8 cellular contexts compared by ENCODE assay signal in the genomic region with DNA sequence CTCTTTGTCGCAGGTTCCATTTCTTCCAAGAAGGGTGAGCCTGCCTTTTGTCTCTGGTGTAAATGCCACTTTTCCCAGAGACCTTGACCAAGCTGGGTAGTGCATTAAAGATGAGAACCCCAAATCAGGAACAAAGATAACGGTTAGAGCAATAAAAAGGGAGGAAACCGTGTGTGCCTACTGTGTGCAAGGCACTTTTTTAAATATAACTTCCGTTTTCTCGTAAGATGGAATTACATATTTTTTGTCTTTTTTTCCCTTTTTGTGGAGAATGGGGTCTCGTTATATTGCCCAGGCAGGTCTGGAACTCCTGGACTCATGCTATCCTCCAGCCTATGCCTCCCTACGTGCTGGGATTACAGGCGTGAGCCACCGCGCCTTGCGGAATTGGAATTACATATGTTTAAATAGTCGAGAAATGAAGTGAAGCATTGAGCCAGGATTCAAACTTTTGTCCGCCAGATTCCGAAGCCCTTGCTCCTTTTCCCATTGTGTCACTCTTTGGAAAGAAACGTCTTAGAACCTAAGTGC. TPM values are rescaled to one million over a fixed set of nuclear protein-coding genes. Genes with fewer than 3 reads are reported as not detected.
DNase-seq lines count a peak whose midpoint lies in the region; ATAC-seq, FAIRE-seq and TF ChIP-seq lines count a peak whose summit lies in the region.

No MANE protein-coding gene starts in this region.

- H3K4me2 ChIP-seq in K562 (ENCODE audit: insufficient read depth, low read length) (peak overlapping the region; percentile 70), mesendoderm (ENCODE audit: low read length) (peak overlapping the region; percentile 4)

- H3K36me3 ChIP-seq in K562 (ENCODE audit: control insufficient read depth, insufficient read depth, low read length) (peaks cover 7% of the 10 kb centered on the region; the same call in 2 of the 3 replicates), mesendoderm (ENCODE audit: control insufficient read depth, insufficient read depth, low read length) (no peaks in the 10 kb centered on the region), vagina (peaks cover 0 to 4% of the 10 kb centered on the region in 2 donors)

- H3K27me3 ChIP-seq in K562 (ENCODE audit: control insufficient read depth in 2 of 2, insufficient read depth in 2 of 2, low read length in 2 of 2): no peaks in the 10 kb centered on the region
- no peaks in the 10 kb centered on the region for H3K27me3 ChIP-seq in mesendoderm (ENCODE audit: insufficient read depth, low read length, poor library complexity)
- no peaks in the 10 kb centered on the region for H3K27me3 ChIP-seq in vagina

- no peak overlapping the region for H3K4ac ChIP-seq in mesendoderm (ENCODE audit: low read depth, low read length)

- H2BK5ac ChIP-seq in mesendoderm (ENCODE audit: low read length): no peak overlapping the region

- H3K9ac ChIP-seq in K562 (ENCODE audit: insufficient read depth in 1 of 2, low read depth in 2 of 2, low read length in 2 of 2) (peak overlapping the region; percentile 33 to 48; a peak in 2 of 4 replicates), mesendoderm (ENCODE audit: low read length) (peak overlapping the region; percentile 69)

- WGBS in K562 (ENCODE audit: insufficient coverage, low coverage, missing lambda C conversion rate): 47% methylated on average over 15 of the region's 15 CpGs
- WGBS in mesendoderm (ENCODE audit: extremely low coverage, insufficient coverage, low lambda C conversion rate): no CpG with 5 or more reads among the region's 15 CpGs

- peak overlapping the region; percentile 82 for H2AFZ ChIP-seq in K562 (ENCODE audit: low read depth, low read length)

- intact Hi-C loops in Right ventricle myocardium superior (cut with DNase I) (loop anchor here (2.0 kb wide), 2 partner anchors 33 to 105 kb away; a partner anchor contains a TSS), left cardiac atrium (cut with DNase I) (loop anchor here in 1 of 2 donors (5.0 kb wide), 1 partner anchor 36 kb away; a partner anchor contains a TSS), K562 (cut with micrococcal nuclease) (loop anchor here (1.0 to 10.0 kb wide), 6 partner anchors 17 to 179 kb away; a partner anchor contains a TSS), vagina (cut with DNase I) (loop anchor here (2.0 to 10.0 kb wide), 2 partner anchors 31 to 99 kb away; a partner anchor contains a TSS)

- H3K4me3 ChIP-seq in K562 (peak overlapping the region; percentile 2; the same call in 1 of the 2 replicates), mesendoderm (ENCODE audit: low read length) (no peak overlapping the region), vagina (peak overlapping the region; percentile 15 to 69)

- H3K79me2 ChIP-seq in K562 (ENCODE audit: control insufficient read depth, insufficient read depth, low read length) (peaks cover 45% of the 10 kb centered on the region), mesendoderm (ENCODE audit: control insufficient read depth, insufficient read depth, low read length) (peaks cover 10% of the 10 kb centered on the region)

- no peak for FAIRE-seq in K562 (lab: Jason Lieb, UNC)

- TF ChIP-seq CTCF in K562 (IDR thresholded peaks at IDR 0.05 in 2 of 3, conservative IDR thresholded peaks at IDR 0.05 in 1 of 3; ENCODE audit: insufficient read depth in 2 of 3, low read depth in 1 of 3, low read length in 3 of 3): no peak
- TF ChIP-seq CTCF in vagina (IDR thresholded peaks at IDR 0.05): no peak

- no peaks in the 10 kb centered on the region for H3K9me1 ChIP-seq in K562 (ENCODE audit: control insufficient read depth, insufficient read depth, low read length)

- H4K20me1 ChIP-seq in K562 (replicated peaks; ENCODE audit: control insufficient read depth, insufficient read depth, low read length): no peaks in the 10 kb centered on the region

- TF ChIP-seq POLR2A in K562 (conservative IDR thresholded peaks at IDR 0.05) (no peak), vagina (IDR thresholded peaks at IDR 0.05) (no peak)

- peaks cover 21 to 31% of the 10 kb centered on the region in 2 experiments; a peak in 4 of 5 replicates for H3K4me1 ChIP-seq in K562 (replicated peaks in 1 of 2; ENCODE audit: control insufficient read depth in 2 of 2, insufficient read depth in 2 of 2, low read length in 2 of 2)
- H3K4me1 ChIP-seq in mesendoderm (ENCODE audit: control insufficient read depth, low read depth, low read length): no peaks in the 10 kb centered on the region
- peaks cover 54% of the 10 kb centered on the region for H3K4me1 ChIP-seq in vagina

- H3K79me1 ChIP-seq in mesendoderm (ENCODE audit: low read length): no peaks in the 10 kb centered on the region

- no peak overlapping the region for H2AK5ac ChIP-seq in mesendoderm (ENCODE audit: low read length)

- no peak overlapping the region for H3K23ac ChIP-seq in mesendoderm (ENCODE audit: low read length)

- CTCF ChIA-PET in K562 (lab: Yijun Ruan, JAX; ENCODE audit: low intra/inter-chr PET ratio): interaction anchor here (0.6 to 2.8 kb wide), 9 partner anchors 17 to 105 kb away, joined by 3 to 31 read pairs (median 4); a partner anchor contains a TSS

- H2BK15ac ChIP-seq in mesendoderm (replicated peaks; ENCODE audit: low read depth): no peak overlapping the region

- H3K9me3 ChIP-seq in K562 (replicated peaks; ENCODE audit: control insufficient read depth, insufficient read depth, low read depth, low read length) (no peaks in the 10 kb centered on the region), vagina (no peaks in the 10 kb centered on the region)

- POLR2A ChIA-PET in K562 (lab: Yijun Ruan, JAX): interaction anchor here (0.6 kb wide), 1 partner anchor 76 kb away, joined by 3 read pairs; no protein-coding TSS in a partner anchor

- H3K27ac ChIP-seq in K562 (ENCODE audit: extremely low read depth, low read depth, low read length): peak overlapping the region; percentile 93
- H3K27ac ChIP-seq in mesendoderm (ENCODE audit: low read depth, low read length): peak overlapping the region; percentile 25
- peak overlapping the region; percentile 87 for H3K27ac ChIP-seq in vagina

- H3K18ac ChIP-seq in mesendoderm (ENCODE audit: low read length): peak overlapping the region; percentile 63

- H2BK120ac ChIP-seq in mesendoderm (ENCODE audit: low read depth, low read length): no peak overlapping the region

- in situ Hi-C loops in K562 (cut with MboI): no loop called here
- in situ Hi-C loops in KBM-7 (cut with MboI; ENCODE audit: low pct_unique_long_range_greater_than_20kb, low sequenced_read_pairs): no loop called here

- no peak for TF ChIP-seq RAD21 in K562 (CRISPR knock-in tag; conservative IDR thresholded peaks at IDR 0.05 in 1 of 2, IDR thresholded peaks at IDR 0.05 in 1 of 2)

- peak overlapping the region; percentile 15 for H4K8ac ChIP-seq in mesendoderm (ENCODE audit: low read depth, low read length)

- peak overlapping the region; percentile 90 for H3K56ac ChIP-seq in mesendoderm (ENCODE audit: low read length)

- DNase-seq in Right ventricle myocardium superior: no peak
- no peak for DNase-seq in left cardiac atrium
- no peak for DNase-seq in K562 (ENCODE audit: extremely low read depth in 1 of 4, low spot score in 3 of 4)
- no peak for DNase-seq in mesendoderm
- DNase-seq in vagina (ENCODE audit: extremely low spot score in 2 of 2): no peak
- no peak for DNase-seq in KBM-7
- no peak for DNase-seq in UCSD-AML1 (lab: John Stamatoyannopoulos, UW; ENCODE audit: unreplicated experiment)

- BruUV-seq in K562 (replicated peaks; lab: Mats Ljungman, UMichigan): no TSS peak

- no peak for TF ChIP-seq EP300 in K562 (IDR thresholded peaks at IDR 0.05; ENCODE audit: low read length)

- peak; percentile 0 for ATAC-seq in Right ventricle myocardium superior (ENCODE audit: poor library complexity)
- ATAC-seq in left cardiac atrium: no peak
- ATAC-seq in K562: peak; percentile 0; the same call in 1 of the 3 replicates
- no peak for ATAC-seq in GM19351 (IDR thresholded peaks at IDR 0.05; ENCODE audit: unreplicated experiment)

- peak overlapping the region; percentile 74 for H4K5ac ChIP-seq in mesendoderm (ENCODE audit: low read length)

RNA-seq across cellular contexts. Expression of a gene that starts 0.5 kb away (rescaled TPM):
- total RNA-seq in Right ventricle myocardium superior: 18.8 TPM
- total RNA-seq in left cardiac atrium: 10 to 100 TPM; 19.4 to 21.7 TPM
- total RNA-seq in K562 (2011; cell fraction: chromatin; rRNA removed; ENCODE audit: low replicate concordance): 7.0 and 11.2 TPM in 2 replicates
- 9.1 and 11.5 TPM in 2 replicates for total RNA-seq in K562 (2011; cell fraction: nucleolus; rRNA removed)
- 12.6 and 12.7 TPM in 2 replicates for total RNA-seq in K562 (2011; cell fraction: nucleoplasm; rRNA removed)
- total RNA-seq in K562 (2014; rRNA removed): 49.3 and 53.1 TPM in 2 replicates
- 38.1 and 38.2 TPM in 2 replicates for total RNA-seq in K562 (2014; rRNA removed; fragmentation: Illumina TruSeq; extraction: Trizol)
- total RNA-seq in K562 (2015; rRNA removed; fragmentation: Illumina TruSeq; extraction: Trizol): 50.0 and 51.5 TPM in 2 replicates
- 39.5 and 43.1 TPM in 2 replicates for total RNA-seq in K562 (2021)
- polyA plus RNA-seq in K562 (2011; rRNA removed): 51.6 and 60.6 TPM in 2 replicates
- polyA plus RNA-seq in K562 (2011; cell fraction: cytosol; rRNA removed): 66.8 and 75.5 TPM in 2 replicates
- polyA plus RNA-seq in K562 (2011; cell fraction: nucleus; rRNA removed): 13.8 and 14.0 TPM in 2 replicates
- 44.4 and 46.0 TPM in 2 replicates for polyA plus RNA-seq in K562 (2012)
- polyA plus RNA-seq in K562 (2014; fragmentation: Illumina TruSeq; extraction: Trizol): 43.5 and 43.8 TPM in 2 replicates
- polyA plus RNA-seq in K562 (2014; fragmentation: Nextera tagmentation; extraction: Ambion mirVana): 10 to 100 TPM; 11.3 to 28.0 TPM
- 46.8 and 58.2 TPM in 2 replicates for polyA plus RNA-seq in K562 (2014; rRNA removed)
- 27.9 and 28.7 TPM in 2 replicates for polyA minus RNA-seq in K562 (2011; rRNA and poly(A)+ RNA removed)
- 17.8 and 19.0 TPM in 2 replicates for polyA minus RNA-seq in K562 (2011; cell fraction: cytosol; rRNA and poly(A)+ RNA removed)
- 4.4 and 8.1 TPM in 2 replicates for polyA minus RNA-seq in K562 (2011; cell fraction: nucleus; rRNA and poly(A)+ RNA removed)
- polyA plus RNA-seq in mesendoderm (2013, experiment 1 of 2): 22.9 TPM
- 23.2 TPM for polyA plus RNA-seq in mesendoderm (2013, experiment 2 of 2)
- total RNA-seq in vagina: 20.4 TPM

RNA-seq across cellular contexts. Expression of a gene that starts 1.9 kb away (rescaled TPM):
- 48.1 TPM for total RNA-seq in Right ventricle myocardium superior
- 10 to 100 TPM; 42.8 to 49.4 TPM for total RNA-seq in left cardiac atrium
- total RNA-seq in K562 (2011; cell fraction: chromatin; rRNA removed; ENCODE audit: low replicate concordance): 38.1 and 80.4 TPM in 2 replicates
- total RNA-seq in K562 (2011; cell fraction: nucleolus; rRNA removed): 46.2 and 48.2 TPM in 2 replicates
- total RNA-seq in K562 (2011; cell fraction: nucleoplasm; rRNA removed): 35.6 and 42.0 TPM in 2 replicates
- total RNA-seq in K562 (2014; rRNA removed): 28.7 and 39.7 TPM in 2 replicates
- total RNA-seq in K562 (2014; rRNA removed; fragmentation: Illumina TruSeq; extraction: Trizol): 32.2 and 33.8 TPM in 2 replicates
- 28.2 and 29.0 TPM in 2 replicates for total RNA-seq in K562 (2015; rRNA removed; fragmentation: Illumina TruSeq; extraction: Trizol)
- 37.1 and 40.6 TPM in 2 replicates for total RNA-seq in K562 (2021)
- polyA plus RNA-seq in K562 (2011; rRNA removed): 45.4 and 63.8 TPM in 2 replicates
- 85.1 and 97.2 TPM in 2 replicates for polyA plus RNA-seq in K562 (2011; cell fraction: cytosol; rRNA removed)
- polyA plus RNA-seq in K562 (2011; cell fraction: nucleus; rRNA removed): 35.0 and 44.2 TPM in 2 replicates
- polyA plus RNA-seq in K562 (2012): 22.7 and 44.3 TPM in 2 replicates
- polyA plus RNA-seq in K562 (2014; fragmentation: Illumina TruSeq; extraction: Trizol): 46.8 and 53.2 TPM in 2 replicates
- polyA plus RNA-seq in K562 (2014; fragmentation: Nextera tagmentation; extraction: Ambion mirVana): 10 to 100 TPM; 29.7 to 30.0 TPM
- polyA plus RNA-seq in K562 (2014; rRNA removed): 36.0 and 39.3 TPM in 2 replicates
- polyA minus RNA-seq in K562 (2011; rRNA and poly(A)+ RNA removed): 94.3 and 95.6 TPM in 2 replicates
- polyA minus RNA-seq in K562 (2011; cell fraction: cytosol; rRNA and poly(A)+ RNA removed): 44.2 and 59.1 TPM in 2 replicates
- 19.4 and 38.8 TPM in 2 replicates for polyA minus RNA-seq in K562 (2011; cell fraction: nucleus; rRNA and poly(A)+ RNA removed)
- 42.1 TPM for polyA plus RNA-seq in mesendoderm (2013, experiment 1 of 2)
- polyA plus RNA-seq in mesendoderm (2013, experiment 2 of 2): 45.8 TPM
- 79.6 TPM for total RNA-seq in vagina

RNA-seq across cellular contexts. Expression of a gene that starts 6.2 kb away (rescaled TPM):
- total RNA-seq in Right ventricle myocardium superior: not detected
- total RNA-seq in left cardiac atrium: not detected
- total RNA-seq in K562 (2011; cell fraction: chromatin; rRNA removed; ENCODE audit: low replicate concordance): 0.76 and 0.83 TPM in 2 replicates
- 0.67 and 1.6 TPM in 2 replicates for total RNA-seq in K562 (2011; cell fraction: nucleolus; rRNA removed)
- 1.5 and 2.7 TPM in 2 replicates for total RNA-seq in K562 (2011; cell fraction: nucleoplasm; rRNA removed)
- total RNA-seq in K562 (2014; rRNA removed): not detected in 2 replicates
- not detected in 2 replicates for total RNA-seq in K562 (2014; rRNA removed; fragmentation: Illumina TruSeq; extraction: Trizol)
- not detected in 2 replicates for total RNA-seq in K562 (2015; rRNA removed; fragmentation: Illumina TruSeq; extraction: Trizol)
- total RNA-seq in K562 (2021): 0.27 TPM in 1 of 2 replicates, not detected in the other
- polyA plus RNA-seq in K562 (2011; rRNA removed): 0.08 and 0.18 TPM in 2 replicates
- polyA plus RNA-seq in K562 (2011; cell fraction: cytosol; rRNA removed): 0.06 TPM in 1 of 2 replicates, not detected in the other
- 0.41 and 0.42 TPM in 2 replicates for polyA plus RNA-seq in K562 (2011; cell fraction: nucleus; rRNA removed)
- polyA plus RNA-seq in K562 (2012): 0.13 and 0.40 TPM in 2 replicates
- 0.10 TPM in 1 of 2 replicates, not detected in the other for polyA plus RNA-seq in K562 (2014; fragmentation: Illumina TruSeq; extraction: Trizol)
- polyA plus RNA-seq in K562 (2014; fragmentation: Nextera tagmentation; extraction: Ambion mirVana): not detected
- not detected in 2 replicates for polyA plus RNA-seq in K562 (2014; rRNA removed)
- not detected in 2 replicates for polyA minus RNA-seq in K562 (2011; rRNA and poly(A)+ RNA removed)
- polyA minus RNA-seq in K562 (2011; cell fraction: cytosol; rRNA and poly(A)+ RNA removed): not detected in 2 replicates
- not detected in 2 replicates for polyA minus RNA-seq in K562 (2011; cell fraction: nucleus; rRNA and poly(A)+ RNA removed)
- 0.07 TPM for polyA plus RNA-seq in mesendoderm (2013, experiment 1 of 2)
- 0.11 TPM for polyA plus RNA-seq in mesendoderm (2013, experiment 2 of 2)
- total RNA-seq in vagina: not detected

RNA-seq across cellular contexts. Expression of a gene that starts 34.4 kb away (rescaled TPM):
- total RNA-seq in Right ventricle myocardium superior: 63.4 TPM
- total RNA-seq in left cardiac atrium: 10 to 100 TPM; 65.2 to 68.5 TPM
- total RNA-seq in K562 (2011; cell fraction: chromatin; rRNA removed; ENCODE audit: low replicate concordance): 585 and 631 TPM in 2 replicates
- total RNA-seq in K562 (2011; cell fraction: nucleolus; rRNA removed): 245 and 259 TPM in 2 replicates
- total RNA-seq in K562 (2011; cell fraction: nucleoplasm; rRNA removed): 295 and 306 TPM in 2 replicates
- total RNA-seq in K562 (2014; rRNA removed): 30.8 and 32.4 TPM in 2 replicates
- 36.6 and 41.1 TPM in 2 replicates for total RNA-seq in K562 (2014; rRNA removed; fragmentation: Illumina TruSeq; extraction: Trizol)
- total RNA-seq in K562 (2015; rRNA removed; fragmentation: Illumina TruSeq; extraction: Trizol): 35.0 and 35.9 TPM in 2 replicates
- 70.2 and 86.0 TPM in 2 replicates for total RNA-seq in K562 (2021)
- 45.1 and 64.6 TPM in 2 replicates for polyA plus RNA-seq in K562 (2011; rRNA removed)
- 21.5 and 23.9 TPM in 2 replicates for polyA plus RNA-seq in K562 (2011; cell fraction: cytosol; rRNA removed)
- 217 and 238 TPM in 2 replicates for polyA plus RNA-seq in K562 (2011; cell fraction: nucleus; rRNA removed)
- 80.2 and 85.8 TPM in 2 replicates for polyA plus RNA-seq in K562 (2012)
- polyA plus RNA-seq in K562 (2014; fragmentation: Illumina TruSeq; extraction: Trizol): 75.9 and 84.8 TPM in 2 replicates
- 10 to 100 TPM; 11.9 to 29.1 TPM for polyA plus RNA-seq in K562 (2014; fragmentation: Nextera tagmentation; extraction: Ambion mirVana)
- 49.8 and 54.0 TPM in 2 replicates for polyA plus RNA-seq in K562 (2014; rRNA removed)
- 86.2 and 108 TPM in 2 replicates for polyA minus RNA-seq in K562 (2011; rRNA and poly(A)+ RNA removed)
- polyA minus RNA-seq in K562 (2011; cell fraction: cytosol; rRNA and poly(A)+ RNA removed): 50.7 and 61.7 TPM in 2 replicates
- polyA minus RNA-seq in K562 (2011; cell fraction: nucleus; rRNA and poly(A)+ RNA removed): 101 and 155 TPM in 2 replicates
- polyA plus RNA-seq in mesendoderm (2013, experiment 1 of 2): 28.6 TPM
- polyA plus RNA-seq in mesendoderm (2013, experiment 2 of 2): 30.8 TPM
- 95.3 TPM for total RNA-seq in vagina

RNA-seq across cellular contexts. Expression of a gene that starts 34.5 kb away (rescaled TPM):
- total RNA-seq in Right ventricle myocardium superior (24.6 TPM), left cardiac atrium (10 to 100 TPM; 20.3 to 24.1 TPM), K562 (2014; rRNA removed) (7.5 and 14.9 TPM in 2 replicates), K562 (2014; rRNA removed; fragmentation: Illumina TruSeq; extraction: Trizol) (5.8 and 7.9 TPM in 2 replicates), K562 (2015; rRNA removed; fragmentation: Illumina TruSeq; extraction: Trizol) (8.7 and 10.2 TPM in 2 replicates), K562 (2021) (39.1 and 46.8 TPM in 2 replicates), vagina (22.6 TPM)
- 36.9 and 89.7 TPM in 2 replicates for total RNA-seq in K562 (2011; cell fraction: chromatin; rRNA removed; ENCODE audit: low replicate concordance)
- total RNA-seq in K562 (2011; cell fraction: nucleolus; rRNA removed): 28.3 and 32.8 TPM in 2 replicates
- total RNA-seq in K562 (2011; cell fraction: nucleoplasm; rRNA removed): 34.2 and 38.4 TPM in 2 replicates
- polyA plus RNA-seq in K562 (2011; rRNA removed) (7.4 and 13.4 TPM in 2 replicates), K562 (2014; fragmentation: Illumina TruSeq; extraction: Trizol) (22.6 and 25.5 TPM in 2 replicates), K562 (2014; fragmentation: Nextera tagmentation; extraction: Ambion mirVana) (under 1 TPM; 0.52 to 0.55 TPM), K562 (2014; rRNA removed) (16.7 and 17.3 TPM in 2 replicates)
- polyA plus RNA-seq in K562 (2011; cell fraction: cytosol; rRNA removed): 9.9 and 12.9 TPM in 2 replicates
- 33.2 and 50.3 TPM in 2 replicates for polyA plus RNA-seq in K562 (2011; cell fraction: nucleus; rRNA removed)
- polyA plus RNA-seq in K562 (2012): 21.4 and 22.5 TPM in 2 replicates
- polyA minus RNA-seq in K562 (2011; rRNA and poly(A)+ RNA removed): 9.5 and 13.7 TPM in 2 replicates
- 15.3 and 16.6 TPM in 2 replicates for polyA minus RNA-seq in K562 (2011; cell fraction: cytosol; rRNA and poly(A)+ RNA removed)
- polyA minus RNA-seq in K562 (2011; cell fraction: nucleus; rRNA and poly(A)+ RNA removed): 7.7 and 12.7 TPM in 2 replicates
- 12.7 TPM for polyA plus RNA-seq in mesendoderm (2013, experiment 1 of 2)
- polyA plus RNA-seq in mesendoderm (2013, experiment 2 of 2): 11.5 TPM

Comparison
In these comparisons a context has a peak if more than half of its experiments do, and no peak if none do; other contexts are left out.
1. ATAC-seq: peak in Right ventricle myocardium superior (single experiment) and K562 (single experiment); none in left cardiac atrium (0 of 2) and GM19351 (single experiment).
2. H3K27ac ChIP-seq: peak in every context shown above with its lines; median percentile 93 in K562; 87 in vagina; 25 in mesendoderm.